ENCODE assay signal across 8 cellular contexts in genomic region chr5:140251527-140251973, GRCh38. TPM values are rescaled to one million over a fixed set of nuclear protein-coding genes. Genes with fewer than 3 reads are reported as not detected.
DNase-seq lines count a peak whose midpoint lies in the region; ATAC-seq and TF ChIP-seq lines count a peak whose summit lies in the region.

No MANE protein-coding gene starts in this region.

- H3K9ac ChIP-seq in BLaER1 treated with 17β-estradiol and CSF1 and Interleukin-3, amounts not matched to agents 10 nM and 100 nM, result peak overlapping the region; percentile 59 to 84 (median 78); a peak in 21 of 22 replicates

- H3K27ac ChIP-seq in BLaER1 treated with 17β-estradiol and CSF1 and Interleukin-3, amounts not matched to agents 10 nM and 100 nM, result peak overlapping the region; percentile 66 to 96 (median 92)
- H3K27ac ChIP-seq in right cardiac atrium (ENCODE audit: low read length), result peak overlapping the region; percentile 6
- H3K27ac ChIP-seq in vagina, result no peak overlapping the region

- H3K9me3 ChIP-seq in BLaER1 treated with 17β-estradiol and CSF1 and Interleukin-3, amounts not matched to agents 10 nM and 100 nM (replicated peaks in 1 of 11), result no peaks in the 10 kb centered on the region
- H3K9me3 ChIP-seq in right cardiac atrium (ENCODE audit: control insufficient read depth, low read length) (no peaks in the 10 kb centered on the region), vagina (no peaks in the 10 kb centered on the region)

- 56% methylated on average over 5 of the region's 5 CpGs for WGBS in right cardiac atrium

- TF ChIP-seq POLR2A in vagina (IDR thresholded peaks at IDR 0.05), result no peak

- H3K36me3 ChIP-seq in BLaER1 treated with 17β-estradiol and CSF1 and Interleukin-3, amounts not matched to agents 10 nM and 100 nM, result peaks cover 0 to 30% (median 13%) of the 10 kb centered on the region in 11 experiments; a peak in 12 of 22 replicates
- H3K36me3 ChIP-seq in vagina, result peaks cover 0 to 11% of the 10 kb centered on the region in 2 donors

- peak; percentile 59 for ATAC-seq in GM21723 (IDR thresholded peaks at IDR 0.05; ENCODE audit: unreplicated experiment)
- peak in 1 of 2 donors; percentile 37 for ATAC-seq in right cardiac atrium
- no peak for ATAC-seq in HG02938 (IDR thresholded peaks at IDR 0.05; ENCODE audit: unreplicated experiment)

- no peaks in the 10 kb centered on the region for H3K27me3 ChIP-seq in BLaER1 treated with 17β-estradiol and CSF1 and Interleukin-3, amounts not matched to agents 10 nM and 100 nM
- no peaks in the 10 kb centered on the region for H3K27me3 ChIP-seq in right cardiac atrium (ENCODE audit: control insufficient read depth, insufficient read depth)
- H3K27me3 ChIP-seq in vagina, result no peaks in the 10 kb centered on the region

- peak overlapping the region in 9 of 10 experiments; percentile 5 to 48 (median 27); a peak in 12 of 20 replicates for H3K4me3 ChIP-seq in BLaER1 treated with 17β-estradiol and CSF1 and Interleukin-3, amounts not matched to agents 10 nM and 100 nM
- H3K4me3 ChIP-seq in right cardiac atrium (ENCODE audit: low read length) (no peak overlapping the region), vagina (no peak overlapping the region)

- peaks cover 0 to 9% (median 0%) of the 10 kb centered on the region in 11 experiments; a peak in 3 of 22 replicates for H4K20me1 ChIP-seq in BLaER1 treated with 17β-estradiol and CSF1 and Interleukin-3, amounts not matched to agents 10 nM and 100 nM

- DNase-seq in NOMO-1 (lab: John Stamatoyannopoulos, UW; ENCODE audit: unreplicated experiment in 2 of 2) (peak; percentile 88 to 94), right cardiac atrium (no peak), vagina (ENCODE audit: extremely low spot score in 2 of 2) (no peak)
- DNase-seq in activated T-cell treated with anti-CD3 and anti-CD28 coated beads, Interleukin-2, amount 50 U/mL, for 1 hour, result peak; percentile 56
- peak; percentile 36 to 67 for DNase-seq in stimulated activated CD8-positive, alpha-beta memory T cell treated with anti-CD3 and anti-CD28 coated beads, Interleukin-2, amount 100 ng/mL, for 48 hours (ENCODE audit: low read depth in 2 of 2)

- H3K4me2 ChIP-seq in BLaER1 treated with 17β-estradiol and CSF1 and Interleukin-3, amounts not matched to agents 10 nM and 100 nM, result peak overlapping the region; percentile 83 to 96 (median 95)

- intact Hi-C loops in right cardiac atrium (cut with DNase I) (no loop called here), vagina (cut with DNase I) (no loop called here)

- no peak for TF ChIP-seq CTCF in vagina (IDR thresholded peaks at IDR 0.05)

- peaks cover 78 to 98% (median 96%) of the 10 kb centered on the region in 10 experiments for H3K4me1 ChIP-seq in BLaER1 treated with 17β-estradiol and CSF1 and Interleukin-3, amounts not matched to agents 10 nM and 100 nM
- H3K4me1 ChIP-seq in right cardiac atrium (ENCODE audit: control insufficient read depth, insufficient read depth, low read length) (peaks cover 27% of the 10 kb centered on the region), vagina (peaks cover 32% of the 10 kb centered on the region)

RNA-seq across cellular contexts. Expression of gene PFDN1, which starts 51.4 kb away (rescaled TPM):
- total RNA-seq in right cardiac atrium, result 10 to 100 TPM; 57.6 to 71.9 (median 63.6) TPM
- polyA plus RNA-seq in right cardiac atrium, result 144 TPM
- 94.8 TPM for total RNA-seq in vagina

Comparison
In these comparisons a context has a peak if more than half of its experiments do, and no peak if none do; other contexts are left out.
1. H3K4me3 ChIP-seq: peak in BLaER1 treated with 17β-estradiol and CSF1 and Interleukin-3, amounts not matched to agents 10 nM and 100 nM (9 of 10); none in right cardiac atrium (single experiment) and vagina (0 of 2).
2. DNase-seq: peak in NOMO-1 (2 of 2), activated T-cell treated with anti-CD3 and anti-CD28 coated beads, Interleukin-2, amount 50 U/mL, for 1 hour (single experiment) and stimulated activated CD8-positive, alpha-beta memory T cell treated with anti-CD3 and anti-CD28 coated beads, Interleukin-2, amount 100 ng/mL, for 48 hours (2 of 2); none in right cardiac atrium (0 of 3) and vagina (0 of 2).